Comparison of ENCODE assay signal across 10 cellular contexts in the genomic region with DNA sequence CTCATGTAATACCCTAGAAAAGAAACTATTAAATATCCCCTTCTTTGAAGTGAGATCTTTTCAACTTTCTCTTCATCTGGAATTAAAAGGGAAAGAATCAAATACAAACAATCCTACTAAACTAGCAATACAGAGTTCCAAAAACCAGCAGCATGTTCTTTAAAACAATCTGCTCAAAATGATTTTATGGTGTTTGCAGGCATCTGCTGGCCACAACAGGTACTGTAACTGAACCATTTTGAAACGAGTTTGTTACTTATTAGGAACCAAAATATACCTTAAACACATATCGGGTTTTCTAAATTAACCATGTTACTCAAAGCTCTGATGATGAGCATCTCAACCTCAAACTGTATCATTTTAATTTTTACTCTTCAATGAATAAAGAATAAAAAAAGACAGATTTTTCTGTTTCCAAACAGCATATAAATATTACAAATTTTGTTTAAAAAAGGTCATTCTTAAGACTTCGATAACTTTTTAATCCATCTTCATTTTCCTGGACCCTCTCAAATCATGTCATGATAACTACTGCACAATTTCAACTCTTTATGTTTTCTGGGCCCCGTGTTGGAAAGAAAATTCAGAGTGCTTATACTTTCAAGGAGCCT. TPM values are rescaled to one million over a fixed set of nuclear protein-coding genes. Genes with fewer than 3 reads are reported as not detected.
A peak's percentile ranks its signal among the peaks of the same experiment; 100 is the strongest.
DNase-seq lines count a peak whose midpoint lies in the region; ATAC-seq and TF ChIP-seq lines count a peak whose summit lies in the region.
"Had no signal": no experiment of that assay in that cellular context is flagged by ENCODE, and none has a peak within 500 bp of the region (broad histone marks: within the 10 kb centered on the region; RNA-seq: fewer than 3 reads in every experiment).

No MANE protein-coding gene starts in this region.

- H3K27ac ChIP-seq in MM.1S (ENCODE audit: low read length): no peak overlapping the region
- no peak overlapping the region for H3K27ac ChIP-seq in body of pancreas
- H3K27ac ChIP-seq: BLaER1 treated with 17β-estradiol and CSF1 and Interleukin-3, amounts not matched to agents 10 nM and 100 nM had no signal

- H3K27me3 ChIP-seq in MM.1S (replicated peaks; ENCODE audit: insufficient read depth, low read length): no peaks in the 10 kb centered on the region
- H3K27me3 ChIP-seq in body of pancreas: no peaks in the 10 kb centered on the region
- H3K27me3 ChIP-seq: BLaER1 treated with 17β-estradiol and CSF1 and Interleukin-3, amounts not matched to agents 10 nM and 100 nM had no signal

- TF ChIP-seq CTCF in MM.1S (IDR thresholded peaks at IDR 0.05; ENCODE audit: low read length): peak; percentile 51
- peak in 6 of 7 experiments; percentile 7 to 65 (median 54) for TF ChIP-seq CTCF in body of pancreas (IDR thresholded peaks at IDR 0.05)

- H3K36me3 ChIP-seq in MM.1S (replicated peaks; ENCODE audit: insufficient read depth, low read length) (no peaks in the 10 kb centered on the region), body of pancreas (replicated peaks in 1 of 2; ENCODE audit: insufficient read depth in 1 of 2, low read depth in 2 of 2) (peaks cover 0 to 5% of the 10 kb centered on the region in 2 donors)

- H3K4me3 ChIP-seq in MM.1S (ENCODE audit: low read length) (no peak overlapping the region), body of pancreas (no peak overlapping the region)
- H3K4me3 ChIP-seq: BLaER1 treated with 17β-estradiol and CSF1 and Interleukin-3, amounts not matched to agents 10 nM and 100 nM had no signal

- no peaks in the 10 kb centered on the region for H3K9me3 Mint-ChIP-seq in natural killer cell treated with Interleukin-12 subunit alpha and Interleukin-12 subunit beta and Interleukin-15 and Interleukin-18, amount 100 ng/mL, for 72 hours

- H3K9me3 ChIP-seq in MM.1S (replicated peaks; ENCODE audit: insufficient read depth, low read length) (no peaks in the 10 kb centered on the region), body of pancreas (no peaks in the 10 kb centered on the region)
- H3K9me3 ChIP-seq: BLaER1 treated with 17β-estradiol and CSF1 and Interleukin-3, amounts not matched to agents 10 nM and 100 nM had no signal

- peak overlapping the region; percentile 81 to 86 for H3K27ac Mint-ChIP-seq in natural killer cell treated with Interleukin-12 subunit alpha and Interleukin-12 subunit beta and Interleukin-15 and Interleukin-18, amount 100 ng/mL, for 72 hours

- H3K9ac ChIP-seq in MM.1S (ENCODE audit: low read length): no peak overlapping the region
- H3K9ac ChIP-seq: BLaER1 treated with 17β-estradiol and CSF1 and Interleukin-3, amounts not matched to agents 10 nM and 100 nM had no signal

- DNase-seq in NCI-H2171 treated with DMSO at 0.1 percent for 48 hours (lab: John Stamatoyannopoulos, UW) (peak; percentile 18), NCI-H2171 (lab: John Stamatoyannopoulos, UW) (no peak), MM.1S (peak; percentile 23), body of pancreas (peak in 1 of 4 donors; percentile 5)
- DNase-seq in natural killer cell treated with Interleukin-12 subunit alpha and Interleukin-12 subunit beta and Interleukin-15 and Interleukin-18, amount 100 ng/mL, for 72 hours (ENCODE audit: low spot score): no peak
- DNase-seq in activated CD4-positive, CD25-positive, alpha-beta regulatory T cell (lab: John Stamatoyannopoulos, UW): no peak
- no peak for DNase-seq in effector CD8-positive, alpha-beta T cell (lab: John Stamatoyannopoulos, UW)

- intact Hi-C loops in body of pancreas (cut with DNase I): no loop called here

- no peak overlapping the region for H2AFZ ChIP-seq in MM.1S (ENCODE audit: low read length)

- ATAC-seq in body of pancreas (no peak), GM19328 (IDR thresholded peaks at IDR 0.05; ENCODE audit: unreplicated experiment) (no peak)
- no peak for ATAC-seq in natural killer cell treated with Interleukin-12 subunit alpha and Interleukin-12 subunit beta and Interleukin-15 and Interleukin-18, amount 100 ng/mL, for 72 hours
- ATAC-seq: naive thymus-derived CD4-positive, alpha-beta T cell had no signal

- H3K79me2 ChIP-seq in MM.1S (ENCODE audit: low read length): no peaks in the 10 kb centered on the region

- no peaks in the 10 kb centered on the region for H3K27me3 Mint-ChIP-seq in natural killer cell treated with Interleukin-12 subunit alpha and Interleukin-12 subunit beta and Interleukin-15 and Interleukin-18, amount 100 ng/mL, for 72 hours
- H3K27me3 Mint-ChIP-seq: naive thymus-derived CD4-positive, alpha-beta T cell had no signal

- peak overlapping the region; percentile 23 for H3K4me3 Mint-ChIP-seq in natural killer cell treated with Interleukin-12 subunit alpha and Interleukin-12 subunit beta and Interleukin-15 and Interleukin-18, amount 100 ng/mL, for 72 hours
- H3K4me3 Mint-ChIP-seq: naive thymus-derived CD4-positive, alpha-beta T cell had no signal

- H3F3A ChIP-seq in MM.1S (ENCODE audit: insufficient read depth, low read length): no peaks in the 10 kb centered on the region

- no peaks in the 10 kb centered on the region for H4K20me1 ChIP-seq in MM.1S (ENCODE audit: insufficient read depth, low read length)

- peaks cover 4% of the 10 kb centered on the region for H3K36me3 Mint-ChIP-seq in natural killer cell treated with Interleukin-12 subunit alpha and Interleukin-12 subunit beta and Interleukin-15 and Interleukin-18, amount 100 ng/mL, for 72 hours

- H3K9me2 ChIP-seq in MM.1S (replicated peaks; ENCODE audit: insufficient read depth, low read length): no peaks in the 10 kb centered on the region

- no peak for TF ChIP-seq POLR2A in body of pancreas (IDR thresholded peaks at IDR 0.05)

- WGBS in body of pancreas, 2 donors: 55 to 59% methylated on average over 4 of the region's 4 CpGs

- H3K4me1 ChIP-seq in MM.1S (ENCODE audit: low read length) (peaks cover 12% of the 10 kb centered on the region; the same call in 1 of the 2 replicates), body of pancreas (no peaks in the 10 kb centered on the region)

- H3K4me2 ChIP-seq in MM.1S (ENCODE audit: low read depth, low read length): no peak overlapping the region

- H3K4me1 Mint-ChIP-seq in natural killer cell treated with Interleukin-12 subunit alpha and Interleukin-12 subunit beta and Interleukin-15 and Interleukin-18, amount 100 ng/mL, for 72 hours (ENCODE audit: low read depth in 2 of 2): peaks cover 35 to 41% of the 10 kb centered on the region in 2 donors

RNA-seq across cellular contexts. Expression of gene ARAP2, which starts 56.5 kb away (rescaled TPM):
- 10 to 100 TPM; 12.5 to 14.3 TPM for total RNA-seq in body of pancreas
- 100 to 1,000 TPM; 124 to 156 TPM for total RNA-seq in natural killer cell treated with Interleukin-12 subunit alpha and Interleukin-12 subunit beta and Interleukin-15 and Interleukin-18, amount 100 ng/mL, for 72 hours

Comparison
In these comparisons a context has a peak if more than half of its experiments do, and no peak if none do; other contexts are left out.
1. DNase-seq: peak in NCI-H2171 treated with DMSO at 0.1 percent for 48 hours (single experiment) and MM.1S (single experiment); none in NCI-H2171 (single experiment), natural killer cell treated with Interleukin-12 subunit alpha and Interleukin-12 subunit beta and Interleukin-15 and Interleukin-18, amount 100 ng/mL, for 72 hours (single experiment), activated CD4-positive, CD25-positive, alpha-beta regulatory T cell (0 of 4) and effector CD8-positive, alpha-beta T cell (single experiment).
2. RNA of gene ARAP2, which starts 56.5 kb away (total RNA-seq): 124 to 156 TPM in natural killer cell treated with Interleukin-12 subunit alpha and Interleukin-12 subunit beta and Interleukin-15 and Interleukin-18, amount 100 ng/mL, for 72 hours; 12.5 to 14.3 TPM in body of pancreas; every median in the first group is over 4 times any median in the second.